ENCODE assay signal across 20 cellular contexts in genomic region chr2:196959750-196960392, GRCh38. TPM values are rescaled to one million over a fixed set of nuclear protein-coding genes. Genes with fewer than 3 reads are reported as not detected.
DNase-seq lines count a peak whose midpoint lies in the region; ATAC-seq, FAIRE-seq and TF ChIP-seq lines count a peak whose summit lies in the region.
"Had no signal": no experiment of that assay in that cellular context is flagged by ENCODE, and none has a peak within 500 bp of the region (broad histone marks: within the 10 kb centered on the region; RNA-seq: fewer than 3 reads in every experiment).

No MANE protein-coding gene starts in this region.

- POLR2A ChIA-PET in CD4-positive, alpha-beta T cell (lab: Charles Lee) = interaction anchor here (0.7 kb wide), 1 partner anchor 11 kb away, joined by 3 read pairs; no protein-coding TSS in a partner anchor

- no peak for TF ChIP-seq CTCF in CD4-positive, alpha-beta T cell (IDR thresholded peaks at IDR 0.05)
- TF ChIP-seq CTCF in D721Med (IDR thresholded peaks at IDR 0.05; ENCODE audit: insufficient read depth, missing control alignments) = no peak

- no peaks in the 10 kb centered on the region for H3K4me1 Mint-ChIP-seq in CD4-positive, alpha-beta T cell (ENCODE audit: low read depth)

- ATAC-seq in CD4-positive, alpha-beta T cell (ENCODE audit: poor library complexity) = no peak
- ATAC-seq: GM23338; stimulated activated naive CD8-positive, alpha-beta T cell treated with anti-CD3 and anti-CD28 coated beads, Interleukin-15, Interleukin-2, amounts not matched to agents 100 U/mL and 50 U/mL, for 24 hours had no signal

- no peaks in the 10 kb centered on the region for H3K36me3 Mint-ChIP-seq in CD4-positive, alpha-beta T cell (ENCODE audit: low read depth)

- H3K4me3 Mint-ChIP-seq in CD4-positive, alpha-beta T cell = no peak overlapping the region
- H3K4me3 Mint-ChIP-seq: activated CD4-positive, alpha-beta T cell treated with anti-CD3 and anti-CD28 coated beads, Interleukin-2, amount 10 ng/mL, durations not matched to agents 24 days and 14 days; activated naive CD4-positive, alpha-beta T cell treated with anti-CD3 and anti-CD28 coated beads, Interleukin-2, amount 50 U/mL, for 24 hours; CD14-positive monocyte; GM23338 had no signal

- H3K27ac ChIP-seq in CD4-positive, alpha-beta T cell (ENCODE audit: low read depth, low read length) = no peak overlapping the region
- H3K27ac ChIP-seq: brain microvascular endothelial cell, dorsolateral prefrontal cortex, esophagus muscularis mucosa, left ventricle myocardium inferior had no signal

- H3K9me3 Mint-ChIP-seq in CD4-positive, alpha-beta T cell = no peaks in the 10 kb centered on the region
- H3K9me3 Mint-ChIP-seq: activated naive CD4-positive, alpha-beta T cell treated with anti-CD3 and anti-CD28 coated beads, Interleukin-2, amount 50 U/mL, for 24 hours; GM23338 had no signal

- H3K27me3 Mint-ChIP-seq in CD4-positive, alpha-beta T cell = no peaks in the 10 kb centered on the region
- H3K27me3 Mint-ChIP-seq: activated CD4-positive, alpha-beta T cell treated with anti-CD3 and anti-CD28 coated beads, Interleukin-2, amount 10 ng/mL, durations not matched to agents 24 days and 14 days; activated naive CD4-positive, alpha-beta T cell treated with anti-CD3 and anti-CD28 coated beads, Interleukin-2, amount 50 U/mL, for 24 hours had no signal

- no peak overlapping the region for H3K27ac Mint-ChIP-seq in CD4-positive, alpha-beta T cell
- H3K27ac Mint-ChIP-seq: activated CD4-positive, alpha-beta T cell treated with anti-CD3 and anti-CD28 coated beads, Interleukin-2, amount 10 ng/mL, durations not matched to agents 24 days and 14 days; activated naive CD4-positive, alpha-beta T cell treated with anti-CD3 and anti-CD28 coated beads, Interleukin-2, amount 50 U/mL, for 24 hours; GM23338 had no signal

- FAIRE-seq in D721Med (lab: Jason Lieb, UNC) = no peak

- intact Hi-C loops in CD4-positive, alpha-beta T cell (cut with DNase I, micrococcal nuclease) = no loop called here

- peak; percentile 17 for DNase-seq in SIG-M5 treated with dmso at 0.1 percent for 504 hours (lab: John Stamatoyannopoulos, UW; ENCODE audit: unreplicated experiment)
- DNase-seq in SIG-M5 (lab: John Stamatoyannopoulos, UW) = no peak
- DNase-seq in astrocyte of the hippocampus (ENCODE audit: low read depth, low spot score) = peak; percentile 41
- DNase-seq in left kidney (ENCODE audit: low read depth, low spot score) = peak; percentile 33
- DNase-seq in stromal cell of bone marrow (ENCODE audit: low read depth) = peak; percentile 48
- DNase-seq in CD4-positive, alpha-beta T cell = no peak
- DNase-seq in hippocampal formation (lab: John Stamatoyannopoulos, UW) = no peak
- no peak for DNase-seq in D721Med (ENCODE audit: insufficient read length, low spot score)
- DNase-seq: activated CD4-positive, alpha-beta T cell treated with anti-CD3 and anti-CD28 coated beads, Interleukin-2, amount 10 ng/mL, durations not matched to agents 24 days and 14 days; brain microvascular endothelial cell; dorsolateral prefrontal cortex; left ventricle myocardium inferior; NCI-H1417 treated with DMSO at 0.1 percent for 48 hours; NCI-H446 treated with DMSO at 0.1 percent for 48 hours; stimulated activated CD4-positive, alpha-beta T cell treated with anti-CD3 and anti-CD28 coated beads, Interleukin-15, amount 100 ng/mL, for 24 hours; stimulated activated naive CD8-positive, alpha-beta T cell treated with anti-CD3 and anti-CD28 coated beads, Interleukin-15, Interleukin-2, amounts not matched to agents 100 U/mL and 50 U/mL, for 24 hours had no signal

- H3K27me3 ChIP-seq in CD4-positive, alpha-beta T cell (ENCODE audit: control insufficient read depth, insufficient read depth, low read length) = no peaks in the 10 kb centered on the region
- H3K27me3 ChIP-seq: brain microvascular endothelial cell, dorsolateral prefrontal cortex, esophagus muscularis mucosa had no signal

- CTCF ChIA-PET in CD4-positive, alpha-beta T cell (lab: Charles Lee) = interaction anchor here (0.6 kb wide), 1 partner anchor 9 kb away, joined by 3 read pairs; no protein-coding TSS in a partner anchor

- H3K9me3 ChIP-seq in CD4-positive, alpha-beta T cell (ENCODE audit: control insufficient read depth, low read length) = no peaks in the 10 kb centered on the region
- H3K9me3 ChIP-seq: esophagus muscularis mucosa, left ventricle myocardium inferior had no signal

RNA-seq across cellular contexts. Expression of gene PGAP1, which starts 33.4 kb away (rescaled TPM):
- 10 to 100 TPM; 10.3 to 11.3 TPM for total RNA-seq in CD4-positive, alpha-beta T cell

Comparison
In these comparisons a context has a peak if more than half of its experiments do, and no peak if none do; other contexts are left out.
1. DNase-seq: peak in SIG-M5 treated with dmso at 0.1 percent for 504 hours (single experiment), astrocyte of the hippocampus (single experiment), left kidney (single experiment) and stromal cell of bone marrow (single experiment); none in SIG-M5 (single experiment), CD4-positive, alpha-beta T cell (0 of 10), hippocampal formation (0 of 2) and D721Med (single experiment).